Comparison of ENCODE assay signal across 8 cellular contexts in genomic region chr7:155815332-155816191, GRCh38. TPM values are rescaled to one million over a fixed set of nuclear protein-coding genes. Genes with fewer than 3 reads are reported as not detected.
DNase-seq lines count a peak whose midpoint lies in the region; ATAC-seq, FAIRE-seq and TF ChIP-seq lines count a peak whose summit lies in the region.

No MANE protein-coding gene starts in this region.

- H3K27me3 ChIP-seq in Loucy (ENCODE audit: insufficient read depth, low read length, poor library complexity, severe bottlenecking) (no peaks in the 10 kb centered on the region), osteoblast (ENCODE audit: insufficient read depth, low read length) (peaks cover 38% of the 10 kb centered on the region)

- no peaks in the 10 kb centered on the region for H3K9me2 ChIP-seq in Loucy (replicated peaks; ENCODE audit: low read depth, low read length)

- no peak overlapping the region for H3K27ac ChIP-seq in osteoblast (ENCODE audit: low read depth, low read length)

- peaks cover 9% of the 10 kb centered on the region for H3K4me1 Mint-ChIP-seq in activated CD8-positive, alpha-beta T cell treated with anti-CD3 and anti-CD28 coated beads for 36 hours (ENCODE audit: low read depth)

- TF ChIP-seq POLR2A in H54 (IDR thresholded peaks at IDR 0.05; ENCODE audit: low read depth, low read length): no peak

- H3K9me3 ChIP-seq in Loucy (ENCODE audit: insufficient read depth, low read depth, low read length) (no peaks in the 10 kb centered on the region), osteoblast (ENCODE audit: low read depth, low read length) (no peaks in the 10 kb centered on the region)

- peak; percentile 91 for ATAC-seq in activated CD8-positive, alpha-beta T cell treated with anti-CD3 and anti-CD28 coated beads for 36 hours
- ATAC-seq in HG02840 (IDR thresholded peaks at IDR 0.05; ENCODE audit: low FRiP score, unreplicated experiment): no peak

- no peak overlapping the region for H3K4me3 Mint-ChIP-seq in activated CD8-positive, alpha-beta T cell treated with anti-CD3 and anti-CD28 coated beads for 36 hours

- no peak for FAIRE-seq in H54 (lab: Jason Lieb, UNC)

- no peaks in the 10 kb centered on the region for H3K36me3 Mint-ChIP-seq in activated CD8-positive, alpha-beta T cell treated with anti-CD3 and anti-CD28 coated beads for 36 hours (ENCODE audit: low read depth)

- no peaks in the 10 kb centered on the region for H3K4me1 ChIP-seq in Loucy (ENCODE audit: insufficient read depth, low read length, poor library complexity, severe bottlenecking)
- H3K4me1 ChIP-seq in osteoblast (ENCODE audit: insufficient read depth, low read length): no peaks in the 10 kb centered on the region

- H3K36me3 ChIP-seq in Loucy (ENCODE audit: insufficient read depth, low read length) (no peaks in the 10 kb centered on the region), osteoblast (ENCODE audit: insufficient read depth, low read length) (no peaks in the 10 kb centered on the region)

- peak overlapping the region; percentile 57 for H3K4me2 ChIP-seq in Loucy (ENCODE audit: low read depth, low read length, poor library complexity, severe bottlenecking)
- H3K4me2 ChIP-seq in osteoblast (ENCODE audit: insufficient read depth, low read length): no peak overlapping the region

- CTCF ChIA-PET in activated CD8-positive, alpha-beta T cell treated with anti-CD3 and anti-CD28 coated beads for 36 hours (lab: Charles Lee): interaction anchor here (0.9 to 1.6 kb wide), 3 partner anchors 10 to 659 kb away, joined by 3 to 4 read pairs (median 3); no protein-coding TSS in a partner anchor

- H3F3A ChIP-seq in Loucy (ENCODE audit: low read depth): no peaks in the 10 kb centered on the region

- H2AFZ ChIP-seq in Loucy (ENCODE audit: low read length): peak overlapping the region; percentile 69
- no peak overlapping the region for H2AFZ ChIP-seq in osteoblast (ENCODE audit: low read length)

- H3K4me3 ChIP-seq in Loucy (ENCODE audit: low read length, poor library complexity, severe bottlenecking): peak overlapping the region; percentile 9
- no peak overlapping the region for H3K4me3 ChIP-seq in osteoblast (ENCODE audit: insufficient read depth, low read length)

- H3K27me3 Mint-ChIP-seq in activated CD8-positive, alpha-beta T cell treated with anti-CD3 and anti-CD28 coated beads for 36 hours: peaks cover 42% of the 10 kb centered on the region

- H3K79me2 ChIP-seq in Loucy (ENCODE audit: insufficient read depth, low read length): no peaks in the 10 kb centered on the region
- H3K79me2 ChIP-seq in osteoblast (ENCODE audit: insufficient read depth, low read length): no peaks in the 10 kb centered on the region

- no peaks in the 10 kb centered on the region for H3K9me3 Mint-ChIP-seq in activated CD8-positive, alpha-beta T cell treated with anti-CD3 and anti-CD28 coated beads for 36 hours

- H3K27ac Mint-ChIP-seq in activated CD8-positive, alpha-beta T cell treated with anti-CD3 and anti-CD28 coated beads for 36 hours: no peak overlapping the region

- TF ChIP-seq CTCF in Loucy (conservative IDR thresholded peaks at IDR 0.05; ENCODE audit: low read length) (peak; percentile 73), osteoblast (IDR thresholded peaks at IDR 0.05; ENCODE audit: extremely low read depth, low read depth, low read length) (peak; percentile 50)
- peak; percentile 72 for TF ChIP-seq CTCF in activated CD8-positive, alpha-beta T cell treated with anti-CD3 and anti-CD28 coated beads for 36 hours (IDR thresholded peaks at IDR 0.05)

- H4K20me1 ChIP-seq in Loucy (ENCODE audit: insufficient read depth, low read length, poor library complexity, severe bottlenecking): no peaks in the 10 kb centered on the region
- no peaks in the 10 kb centered on the region for H4K20me1 ChIP-seq in osteoblast (ENCODE audit: insufficient read depth, low read length)

- peak overlapping the region; percentile 11 for H3K9ac ChIP-seq in Loucy (ENCODE audit: low read depth, low read length, poor library complexity, severe bottlenecking)

- peak; percentile 73 for DNase-seq in NK-92 treated with Interleukin-12 subunit alpha and Interleukin-12 subunit beta, amount 100 ng/mL, for 24 hours (lab: John Stamatoyannopoulos, UW)
- DNase-seq in NK-92 (lab: John Stamatoyannopoulos, UW; ENCODE audit: unreplicated experiment): no peak
- peak; percentile 93 for DNase-seq in H54 (ENCODE audit: insufficient read length, low spot score)
- peak; percentile 82 for DNase-seq in activated CD8-positive, alpha-beta T cell treated with anti-CD3 and anti-CD28 coated beads for 36 hours
- DNase-seq in epidermal melanocyte (ENCODE audit: insufficient read length, low spot score): peak; percentile 58
- DNase-seq in osteoblast (ENCODE audit: insufficient read length, low spot score, missing footprints): peak; percentile 98

- intact Hi-C loops in activated CD8-positive, alpha-beta T cell treated with anti-CD3 and anti-CD28 coated beads for 36 hours (cut with micrococcal nuclease): no loop called here

- POLR2A ChIA-PET in activated CD8-positive, alpha-beta T cell treated with anti-CD3 and anti-CD28 coated beads for 36 hours (lab: Charles Lee): no interaction called here

RNA-seq across cellular contexts. Expression of gene SHH, which starts 3.3 kb away (rescaled TPM):
- not detected for total RNA-seq in activated CD8-positive, alpha-beta T cell treated with anti-CD3 and anti-CD28 coated beads for 36 hours
- not detected in 2 replicates for total RNA-seq in osteoblast
